1 cellular context compared by ENCODE assay signal in the genomic region with DNA sequence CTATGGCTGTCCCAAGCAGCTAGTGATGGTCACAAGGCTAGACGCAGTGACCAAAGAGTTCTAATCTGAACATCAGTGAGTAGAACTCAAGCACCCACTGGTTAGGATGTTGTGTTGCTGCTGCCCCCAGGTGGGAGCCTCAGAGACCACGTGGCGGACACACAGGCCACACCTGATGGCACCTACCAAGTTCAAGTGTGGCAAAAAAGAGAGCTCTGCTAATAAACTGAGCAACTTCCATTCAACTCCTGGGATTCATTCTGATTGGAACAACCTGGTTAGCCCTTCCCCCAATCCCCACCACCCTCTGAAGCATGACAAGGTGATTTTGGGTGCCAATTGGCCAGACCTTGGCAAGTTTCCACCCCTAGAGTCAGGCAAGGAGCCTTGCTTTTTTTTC.
TF ChIP-seq lines count a peak whose summit lies in the region.

No MANE protein-coding gene starts in this region.

TF ChIP-seq in GM12878, 131 proteins besides CTCF, POLR2A, EP300 and RAD21 (continued from another document):
- TF ChIP-seq ZBTB4 (CRISPR knock-in tag; IDR thresholded peaks at IDR 0.05) (no peak), SUPT20H (IDR thresholded peaks at IDR 0.05; ENCODE audit: borderline replicate concordance, control insufficient read depth, low read depth, low read length) (no peak), RELA (IDR thresholded peaks at IDR 0.05; ENCODE audit: borderline replicate concordance, partially characterized antibody) (no peak), MYC (IDR thresholded peaks at IDR 0.05; ENCODE audit: insufficient read depth, insufficient read length, insufficient replicate concordance, low read length, severe bottlenecking) (no peak), SMARCA5 (IDR thresholded peaks at IDR 0.05) (no peak), TCF12 (IDR thresholded peaks at IDR 0.05; ENCODE audit: low read depth, low read length) (no peak), CBX5 (IDR thresholded peaks at IDR 0.05; ENCODE audit: low read depth) (no peak), SMC3 (IDR thresholded peaks at IDR 0.05; ENCODE audit: borderline replicate concordance, low read length) (peak; percentile 52; the same call in 1 of the 2 replicates)
- TF ChIP-seq, protein P1, sequence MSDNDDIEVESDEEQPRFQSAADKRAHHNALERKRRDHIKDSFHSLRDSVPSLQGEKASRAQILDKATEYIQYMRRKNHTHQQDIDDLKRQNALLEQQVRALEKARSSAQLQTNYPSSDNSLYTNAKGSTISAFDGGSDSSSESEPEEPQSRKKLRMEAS (IDR thresholded peaks at IDR 0.05; ENCODE audit: low read depth, low read length), result no peak
- TF ChIP-seq, protein P2, sequence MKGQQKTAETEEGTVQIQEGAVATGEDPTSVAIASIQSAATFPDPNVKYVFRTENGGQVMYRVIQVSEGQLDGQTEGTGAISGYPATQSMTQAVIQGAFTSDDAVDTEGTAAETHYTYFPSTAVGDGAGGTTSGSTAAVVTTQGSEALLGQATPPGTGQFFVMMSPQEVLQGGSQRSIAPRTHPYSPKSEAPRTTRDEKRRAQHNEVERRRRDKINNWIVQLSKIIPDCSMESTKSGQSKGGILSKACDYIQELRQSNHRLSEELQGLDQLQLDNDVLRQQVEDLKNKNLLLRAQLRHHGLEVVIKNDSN (IDR thresholded peaks at IDR 0.05; ENCODE audit: borderline replicate concordance, extremely low read length, insufficient read depth, low read depth, low read length), result peak; percentile 42
- TF ChIP-seq, protein P3, sequence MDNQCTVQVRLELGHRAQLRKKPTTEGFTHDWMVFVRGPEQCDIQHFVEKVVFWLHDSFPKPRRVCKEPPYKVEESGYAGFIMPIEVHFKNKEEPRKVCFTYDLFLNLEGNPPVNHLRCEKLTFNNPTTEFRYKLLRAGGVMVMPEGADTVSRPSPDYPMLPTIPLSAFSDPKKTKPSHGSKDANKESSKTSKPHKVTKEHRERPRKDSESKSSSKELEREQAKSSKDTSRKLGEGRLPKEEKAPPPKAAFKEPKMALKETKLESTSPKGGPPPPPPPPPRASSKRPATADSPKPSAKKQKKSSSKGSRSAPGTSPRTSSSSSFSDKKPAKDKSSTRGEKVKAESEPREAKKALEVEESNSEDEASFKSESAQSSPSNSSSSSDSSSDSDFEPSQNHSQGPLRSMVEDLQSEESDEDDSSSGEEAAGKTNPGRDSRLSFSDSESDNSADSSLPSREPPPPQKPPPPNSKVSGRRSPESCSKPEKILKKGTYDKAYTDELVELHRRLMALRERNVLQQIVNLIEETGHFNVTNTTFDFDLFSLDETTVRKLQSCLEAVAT (IDR thresholded peaks at IDR 0.05), result no peak
